10 cellular contexts compared by ENCODE assay signal in genomic region chr22:24431309-24432034, GRCh38. TPM values are rescaled to one million over a fixed set of nuclear protein-coding genes. Genes with fewer than 3 reads are reported as not detected.
A peak's percentile ranks its signal among the peaks of the same experiment; 100 is the strongest.
DNase-seq lines count a peak whose midpoint lies in the region; ATAC-seq and TF ChIP-seq lines count a peak whose summit lies in the region.
"Had no signal": no experiment of that assay in that cellular context is flagged by ENCODE, and none has a peak within 500 bp of the region (broad histone marks: within the 10 kb centered on the region; RNA-seq: fewer than 3 reads in every experiment).

No MANE protein-coding gene starts in this region.

- H3K18ac ChIP-seq in neuronal stem cell (ENCODE audit: low read length): no peak overlapping the region

- H3K27me3 ChIP-seq in CD4-positive, alpha-beta T cell (ENCODE audit: control insufficient read depth, insufficient read depth, low read length): no peaks in the 10 kb centered on the region
- no peaks in the 10 kb centered on the region for H3K27me3 ChIP-seq in KMS-11 (ENCODE audit: insufficient read depth, low read depth)
- H3K27me3 ChIP-seq in neuronal stem cell (ENCODE audit: control insufficient read depth in 3 of 3, insufficient read depth in 3 of 3, low read depth in 1 of 3, low read length in 3 of 3): peaks cover 0 to 3% (median 0%) of the 10 kb centered on the region in 3 experiments

- H2BK12ac ChIP-seq in neuronal stem cell (ENCODE audit: low read length): no peak overlapping the region

- H3K4me3 ChIP-seq in KMS-11 (IDR thresholded peaks at IDR 0.05; ENCODE audit: insufficient read depth, low read depth, low read length) (no peak overlapping the region), neuronal stem cell (ENCODE audit: low read length in 2 of 2) (peak overlapping the region in 1 of 2 donors; percentile 20)
- H3K4me3 ChIP-seq: suprapubic skin had no signal

- no peak overlapping the region for H4K8ac ChIP-seq in neuronal stem cell (ENCODE audit: low read depth, low read length)

- POLR2A ChIA-PET in CD4-positive, alpha-beta T cell (lab: Charles Lee): no interaction called here

- H3K4me3 Mint-ChIP-seq in CD4-positive, alpha-beta T cell: peak overlapping the region; percentile 65

- no peaks in the 10 kb centered on the region for H3K9me3 Mint-ChIP-seq in CD4-positive, alpha-beta T cell

- no peaks in the 10 kb centered on the region for H4K20me1 ChIP-seq in KMS-11 (ENCODE audit: insufficient read depth)

- H3K36me3 ChIP-seq in KMS-11 (ENCODE audit: insufficient read depth) (no peaks in the 10 kb centered on the region), neuronal stem cell (replicated peaks in 1 of 2; ENCODE audit: control insufficient read depth in 2 of 2, insufficient read depth in 2 of 2, low read length in 2 of 2) (no peaks in the 10 kb centered on the region)
- H3K36me3 ChIP-seq: suprapubic skin had no signal

- H2AFZ ChIP-seq in KMS-11 (ENCODE audit: low read depth): no peak overlapping the region
- H2AFZ ChIP-seq in neuronal stem cell (ENCODE audit: low read length): no peak overlapping the region

- no peak overlapping the region for H3K4ac ChIP-seq in neuronal stem cell (ENCODE audit: low read length)

- CTCF ChIA-PET in CD4-positive, alpha-beta T cell (lab: Charles Lee): interaction anchor here (1.8 kb wide), 1 partner anchor 8 kb away, joined by 4 read pairs; no protein-coding TSS in a partner anchor

- H2BK120ac ChIP-seq in neuronal stem cell (ENCODE audit: low read depth, low read length): no peak overlapping the region

- ATAC-seq in CD4-positive, alpha-beta T cell (ENCODE audit: poor library complexity): no peak
- ATAC-seq in left colon: no peak

- H3K79me2 ChIP-seq in KMS-11 (ENCODE audit: insufficient read depth, low read depth): peaks cover 84% of the 10 kb centered on the region

- intact Hi-C loops in CD4-positive, alpha-beta T cell (cut with DNase I, micrococcal nuclease): loop anchor here in 1 of 2 experiments (10.0 kb wide), 1 partner anchor 517 kb away; no protein-coding TSS in a partner anchor
- intact Hi-C loops in left colon (cut with DNase I, micrococcal nuclease): no loop called here

- peak overlapping the region; percentile 98 for H3K27ac ChIP-seq in CD4-positive, alpha-beta T cell (ENCODE audit: low read depth, low read length)
- H3K27ac ChIP-seq in KMS-11: peak overlapping the region; percentile 100
- H3K27ac ChIP-seq in caudate nucleus (ENCODE audit: low read depth, low read length): peak overlapping the region; percentile 78
- H3K27ac ChIP-seq in neuronal stem cell (replicated peaks; ENCODE audit: low read length): no peak overlapping the region
- H3K27ac ChIP-seq: suprapubic skin had no signal

- H3K14ac ChIP-seq in neuronal stem cell (ENCODE audit: low read length): no peak overlapping the region

- no peak overlapping the region for H2BK15ac ChIP-seq in neuronal stem cell (ENCODE audit: low read length)

- no peak overlapping the region for H3K23ac ChIP-seq in neuronal stem cell (ENCODE audit: low read depth, low read length, poor library complexity)

- H3K4me2 ChIP-seq in KMS-11 (peak overlapping the region; percentile 99), neuronal stem cell (ENCODE audit: insufficient read depth, low read length, poor library complexity, severe bottlenecking) (no peak overlapping the region)

- no peak for TF ChIP-seq CTCF in CD4-positive, alpha-beta T cell (IDR thresholded peaks at IDR 0.05)
- no peak; the same call in 1 of the 2 replicates for TF ChIP-seq CTCF in KMS-11 (conservative IDR thresholded peaks at IDR 0.05; ENCODE audit: low read depth, low read length)

- H3K79me1 ChIP-seq in neuronal stem cell (ENCODE audit: low read depth, low read length): peaks cover 5% of the 10 kb centered on the region

- H2AK5ac ChIP-seq in neuronal stem cell (ENCODE audit: low read depth, low read length): peak overlapping the region; percentile 21

- WGBS in neuronal stem cell (ENCODE audit: extremely low coverage in 2 of 2, insufficient read length in 2 of 2, insufficient replicate concordance in 1 of 2), 2 donors: no CpG with 5 or more reads among the region's 9 CpGs

- peaks cover 36% of the 10 kb centered on the region for H3K36me3 Mint-ChIP-seq in CD4-positive, alpha-beta T cell (ENCODE audit: low read depth)

- peak overlapping the region; percentile 92 for H3K27ac Mint-ChIP-seq in CD4-positive, alpha-beta T cell

- no peak overlapping the region for H2BK5ac ChIP-seq in neuronal stem cell (ENCODE audit: low read length)

- peak overlapping the region; percentile 90; the same call in 1 of the 2 replicates for H3K9ac ChIP-seq in KMS-11
- no peak overlapping the region for H3K9ac ChIP-seq in neuronal stem cell (ENCODE audit: low read depth, low read length, poor library complexity)

- no peaks in the 10 kb centered on the region for H3K9me3 ChIP-seq in CD4-positive, alpha-beta T cell (ENCODE audit: control insufficient read depth, low read length)
- H3K9me3 ChIP-seq in neuronal stem cell (replicated peaks in 1 of 2; ENCODE audit: control insufficient read depth in 2 of 2, insufficient read depth in 1 of 2, low read depth in 1 of 2, low read length in 2 of 2): no peaks in the 10 kb centered on the region
- H3K9me3 ChIP-seq: suprapubic skin had no signal

- no peak for DNase-seq in CD4-positive, alpha-beta T cell
- DNase-seq in caudate nucleus (lab: John Stamatoyannopoulos, UW) (no peak), neuronal stem cell (ENCODE audit: low spot score) (no peak), D341Med (ENCODE audit: low spot score) (no peak), left colon (no peak), GM19240 (ENCODE audit: insufficient read length, low spot score) (no peak)
- DNase-seq: NCI-H1048, NCI-H524 treated with DMSO at 0.1 percent for 48 hours had no signal

- H3K27me3 Mint-ChIP-seq in CD4-positive, alpha-beta T cell: no peaks in the 10 kb centered on the region

- peaks cover 96% of the 10 kb centered on the region for H3K4me1 Mint-ChIP-seq in CD4-positive, alpha-beta T cell (ENCODE audit: low read depth)

- H4K91ac ChIP-seq in neuronal stem cell (ENCODE audit: low read depth, low read length, poor library complexity): no peak overlapping the region

- peaks cover 89% of the 10 kb centered on the region for H3K4me1 ChIP-seq in KMS-11 (ENCODE audit: low read depth, poor library complexity, severe bottlenecking)
- peaks cover 6 to 19% of the 10 kb centered on the region in 2 donors for H3K4me1 ChIP-seq in neuronal stem cell (ENCODE audit: control insufficient read depth in 2 of 2, insufficient read depth in 1 of 2, low read depth in 1 of 2, low read length in 2 of 2)

RNA-seq across cellular contexts. Expression of gene ADORA2A, which starts 4.1 kb away (rescaled TPM):
- total RNA-seq in CD4-positive, alpha-beta T cell: 10 to 100 TPM; 15.5 to 16.4 TPM
- 2.9 TPM for polyA plus RNA-seq in neuronal stem cell (2013, experiment 1 of 2)
- polyA plus RNA-seq in neuronal stem cell (2013, experiment 2 of 2): 3.1 TPM
- total RNA-seq in left colon: 1 to 10 TPM; 2.5 to 4.0 TPM
